In genomic region chr18:62880673-62881364, GRCh38 we compare ENCODE assay signal across 1 cellular context.
TF ChIP-seq lines count a peak whose summit lies in the region.

No MANE protein-coding gene starts in this region.

TF ChIP-seq in GM23338, 12 proteins besides CTCF, POLR2A, EP300 and RAD21:
- no peak for TF ChIP-seq ETS1 (IDR thresholded peaks at IDR 0.05)
- TF ChIP-seq EZH2 (IDR thresholded peaks at IDR 0.05; ENCODE audit: low read depth, unreplicated experiment) = no peak
- TF ChIP-seq JUNB (IDR thresholded peaks at IDR 0.05; ENCODE audit: unreplicated experiment) = no peak
- no peak for TF ChIP-seq ZNF462 (CRISPR knock-in tag; IDR thresholded peaks at IDR 0.05)
- no peak for TF ChIP-seq ZNF331 (CRISPR knock-in tag; IDR thresholded peaks at IDR 0.05; ENCODE audit: low read depth)
- TF ChIP-seq POLR2AphosphoS5 (IDR thresholded peaks at IDR 0.05; ENCODE audit: low read depth) = no peak
- TF ChIP-seq STAT1 (IDR thresholded peaks at IDR 0.05; ENCODE audit: unreplicated experiment) = no peak
- TF ChIP-seq NANOG (IDR thresholded peaks at IDR 0.05; ENCODE audit: borderline replicate concordance) = no peak
